In genomic region chr18:78496095-78496494, GRCh38 we compare ENCODE assay signal across 21 cellular contexts.
DNase-seq lines count a peak whose midpoint lies in the region; ATAC-seq and TF ChIP-seq lines count a peak whose summit lies in the region.
"Had no signal": no experiment of that assay in that cellular context is flagged by ENCODE, and none has a peak within 500 bp of the region (broad histone marks: within the 10 kb centered on the region; RNA-seq: fewer than 3 reads in every experiment).

No MANE protein-coding gene starts in this region.

- H3K4me1 ChIP-seq in left ventricle myocardium inferior = no peaks in the 10 kb centered on the region
- no peaks in the 10 kb centered on the region for H3K4me1 ChIP-seq in right cardiac atrium (ENCODE audit: control insufficient read depth, insufficient read depth, low read length)
- H3K4me1 ChIP-seq: Peyer's patch had no signal

- no peaks in the 10 kb centered on the region for H3K27me3 ChIP-seq in left ventricle myocardium inferior (ENCODE audit: low read depth)
- H3K27me3 ChIP-seq in right cardiac atrium (ENCODE audit: control insufficient read depth, insufficient read depth) = no peaks in the 10 kb centered on the region
- H3K27me3 ChIP-seq: Peyer's patch had no signal

- H3K9me3 ChIP-seq in left ventricle myocardium inferior (replicated peaks) (peaks cover 11% of the 10 kb centered on the region), right cardiac atrium (ENCODE audit: control insufficient read depth, low read length) (no peaks in the 10 kb centered on the region)
- H3K9me3 ChIP-seq: Peyer's patch had no signal

- DNase-seq in left ventricle myocardium inferior (peak; percentile 24), cardiac septum (ENCODE audit: low spot score) (no peak), right cardiac atrium (peak in 2 of 3 donors; percentile 31 to 73), posterior vena cava (ENCODE audit: low spot score) (peak; percentile 78), SK-N-DZ (ENCODE audit: low spot score) (no peak), erythroblast (lab: John Stamatoyannopoulos, UW) (no peak)
- no peak for DNase-seq in activated CD8-positive, alpha-beta memory T cell treated with anti-CD3 and anti-CD28 coated beads for 24 hours
- DNase-seq in activated CD4-positive, alpha-beta T cell treated with anti-CD3 and anti-CD28 coated beads for 48 hours = no peak
- DNase-seq: DMS53, GF-D8, KBM-7, MM.1S, NCI-H1048, NCI-H146, NCI-H2029, NCI-H2171, NCI-H345, NCI-H524, NCI-H774, Peyer's patch had no signal

- intact Hi-C loops in left ventricle myocardium inferior (cut with micrococcal nuclease) = no loop called here
- intact Hi-C loops in cardiac septum (cut with DNase I) = no loop called here
- intact Hi-C loops in right cardiac atrium (cut with DNase I) = no loop called here
- intact Hi-C loops in posterior vena cava (cut with DNase I) = no loop called here

- ATAC-seq in right cardiac atrium = peak in 1 of 2 donors; percentile 44
- ATAC-seq: HCT116 had no signal

- no peak for TF ChIP-seq POLR2A in erythroblast (IDR thresholded peaks at IDR 0.05; ENCODE audit: low read length)

- H3K4me3 ChIP-seq in left ventricle myocardium inferior (no peak overlapping the region), right cardiac atrium (ENCODE audit: low read length) (no peak overlapping the region)
- H3K4me3 ChIP-seq: Peyer's patch had no signal

- no peaks in the 10 kb centered on the region for H3K36me3 ChIP-seq in left ventricle myocardium inferior
- H3K36me3 ChIP-seq: Peyer's patch had no signal

- H3K27ac ChIP-seq in left ventricle myocardium inferior (replicated peaks) (no peak overlapping the region), right cardiac atrium (ENCODE audit: low read length) (no peak overlapping the region)
- H3K27ac ChIP-seq: Peyer's patch had no signal

- 64% methylated on average over 16 of the region's 16 CpGs for WGBS in right cardiac atrium

- no peak for TF ChIP-seq CTCF in left ventricle myocardium inferior (IDR thresholded peaks at IDR 0.05; ENCODE audit: borderline replicate concordance)

Comparison
In these comparisons a context has a peak if more than half of its experiments do, and no peak if none do; other contexts are left out.
1. DNase-seq: peak in left ventricle myocardium inferior (single experiment), right cardiac atrium (2 of 3) and posterior vena cava (single experiment); none in cardiac septum (single experiment), activated CD8-positive, alpha-beta memory T cell treated with anti-CD3 and anti-CD28 coated beads for 24 hours (single experiment), SK-N-DZ (single experiment), activated CD4-positive, alpha-beta T cell treated with anti-CD3 and anti-CD28 coated beads for 48 hours (single experiment) and erythroblast (0 of 2).